In the genomic region with DNA sequence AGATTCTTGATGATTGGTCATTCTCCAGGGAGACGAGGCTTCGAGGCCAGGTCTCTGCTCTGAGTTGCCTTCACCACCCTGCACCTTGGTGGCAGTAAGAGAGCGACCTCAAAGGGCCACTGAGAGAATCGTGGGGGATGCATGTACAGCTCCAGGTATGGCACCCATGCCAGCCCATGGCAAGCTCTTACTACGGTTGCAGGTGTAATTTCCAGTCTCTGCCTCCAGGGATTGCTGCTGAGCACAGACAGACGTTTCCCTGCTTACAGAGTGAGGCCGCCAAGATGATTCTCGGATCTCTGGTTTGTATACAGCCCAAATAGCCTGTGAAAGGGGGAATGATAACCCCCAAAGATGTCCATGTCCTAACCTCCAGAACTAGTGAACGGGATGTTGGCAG, we compare ENCODE assay signal across 10 cellular contexts. TPM values are rescaled to one million over a fixed set of nuclear protein-coding genes. Genes with fewer than 3 reads are reported as not detected.
DNase-seq lines count a peak whose midpoint lies in the region; ATAC-seq, FAIRE-seq and TF ChIP-seq lines count a peak whose summit lies in the region.
"Had no signal": no experiment of that assay in that cellular context is flagged by ENCODE, and none has a peak within 500 bp of the region (broad histone marks: within the 10 kb centered on the region; RNA-seq: fewer than 3 reads in every experiment).

No MANE protein-coding gene starts in this region.

- H3K27me3 Mint-ChIP-seq in activated CD4-positive, alpha-beta memory T cell treated with anti-CD3 and anti-CD28 coated beads for 36 hours = peaks cover 22% of the 10 kb centered on the region
- H3K27me3 Mint-ChIP-seq in naive thymus-derived CD8-positive, alpha-beta T cell = peaks cover 8 to 31% (median 26%) of the 10 kb centered on the region in 5 donors

- no peaks in the 10 kb centered on the region for H3K4me1 ChIP-seq in kidney (ENCODE audit: control insufficient read depth in 1 of 2, insufficient read depth in 1 of 2, low read depth in 1 of 2, low read length in 2 of 2)

- H3K4me3 Mint-ChIP-seq in activated CD4-positive, alpha-beta memory T cell treated with anti-CD3 and anti-CD28 coated beads for 36 hours = no peak overlapping the region
- no peak overlapping the region for H3K4me3 Mint-ChIP-seq in naive thymus-derived CD8-positive, alpha-beta T cell
- H3K4me3 Mint-ChIP-seq: stimulated activated naive CD8-positive, alpha-beta T cell treated with anti-CD3 and anti-CD28 coated beads, Interleukin-15, amount 100 ng/mL, for 72 hours had no signal

- H3K36me3 Mint-ChIP-seq in activated CD4-positive, alpha-beta memory T cell treated with anti-CD3 and anti-CD28 coated beads for 36 hours = no peaks in the 10 kb centered on the region
- H3K36me3 Mint-ChIP-seq in naive thymus-derived CD8-positive, alpha-beta T cell = no peaks in the 10 kb centered on the region

- no peaks in the 10 kb centered on the region for H3K36me3 ChIP-seq in kidney (ENCODE audit: control insufficient read depth in 1 of 2, insufficient read depth in 2 of 2, low read length in 2 of 2)

- no peak for TF ChIP-seq POLR2A in GM12892 (IDR thresholded peaks at IDR 0.05; ENCODE audit: low read depth, low read length)

- no peak for ATAC-seq in naive thymus-derived CD8-positive, alpha-beta T cell
- ATAC-seq in GM21447 (IDR thresholded peaks at IDR 0.05; ENCODE audit: unreplicated experiment) = no peak
- ATAC-seq: left colon; stimulated activated naive CD8-positive, alpha-beta T cell treated with anti-CD3 and anti-CD28 coated beads, Interleukin-15, amount 100 ng/mL, for 72 hours had no signal

- POLR2A ChIA-PET in activated CD4-positive, alpha-beta memory T cell treated with anti-CD3 and anti-CD28 coated beads for 36 hours (lab: Charles Lee) = no interaction called here
- POLR2A ChIA-PET in naive thymus-derived CD8-positive, alpha-beta T cell (lab: Charles Lee) = no interaction called here

- FAIRE-seq in GM12892 (lab: Jason Lieb, UNC) = peak; percentile 90
- no peak for FAIRE-seq in kidney (lab: Jason Lieb, UNC)

- CTCF ChIA-PET in activated CD4-positive, alpha-beta memory T cell treated with anti-CD3 and anti-CD28 coated beads for 36 hours (lab: Charles Lee) = interaction anchor here (0.7 to 5.0 kb wide), 4 partner anchors 134 to 255 kb away, joined by 3 to 41 read pairs (median 3); no protein-coding TSS in a partner anchor

- H3K4me1 Mint-ChIP-seq in activated CD4-positive, alpha-beta memory T cell treated with anti-CD3 and anti-CD28 coated beads for 36 hours (ENCODE audit: low read depth) = no peaks in the 10 kb centered on the region
- no peaks in the 10 kb centered on the region for H3K4me1 Mint-ChIP-seq in naive thymus-derived CD8-positive, alpha-beta T cell
- H3K4me1 Mint-ChIP-seq: stimulated activated naive CD8-positive, alpha-beta T cell treated with anti-CD3 and anti-CD28 coated beads, Interleukin-15, amount 100 ng/mL, for 72 hours had no signal

- TF ChIP-seq CTCF in kidney (IDR thresholded peaks at IDR 0.05; ENCODE audit: borderline replicate concordance, extremely low read depth, insufficient read depth) = peak; percentile 30

- no peak overlapping the region for H3K27ac Mint-ChIP-seq in activated CD4-positive, alpha-beta memory T cell treated with anti-CD3 and anti-CD28 coated beads for 36 hours
- H3K27ac Mint-ChIP-seq in naive thymus-derived CD8-positive, alpha-beta T cell = no peak overlapping the region
- H3K27ac Mint-ChIP-seq: stimulated activated naive CD8-positive, alpha-beta T cell treated with anti-CD3 and anti-CD28 coated beads, Interleukin-15, amount 100 ng/mL, for 72 hours had no signal

- no peak overlapping the region for H3K4me3 ChIP-seq in kidney (ENCODE audit: low read length in 2 of 2)

- H3K9ac ChIP-seq in kidney (ENCODE audit: low read length in 2 of 2) = no peak overlapping the region

- intact Hi-C loops in activated CD4-positive, alpha-beta memory T cell treated with anti-CD3 and anti-CD28 coated beads for 36 hours (cut with micrococcal nuclease) = loop anchor here (10.0 kb wide), 2 partner anchors 140 to 340 kb away; no protein-coding TSS in a partner anchor
- intact Hi-C loops in kidney (cut with DNase I) = loop anchor here (10.0 kb wide), 1 partner anchor 250 kb away; no protein-coding TSS in a partner anchor

- H3K27ac ChIP-seq in kidney (ENCODE audit: low read depth in 2 of 2, low read length in 2 of 2) = no peak overlapping the region

- H3K9me3 ChIP-seq in kidney (ENCODE audit: control insufficient read depth in 1 of 2, low read length in 2 of 2) = no peaks in the 10 kb centered on the region

- H3K9me3 Mint-ChIP-seq in activated CD4-positive, alpha-beta memory T cell treated with anti-CD3 and anti-CD28 coated beads for 36 hours = no peaks in the 10 kb centered on the region
- H3K9me3 Mint-ChIP-seq in naive thymus-derived CD8-positive, alpha-beta T cell = no peaks in the 10 kb centered on the region
- H3K9me3 Mint-ChIP-seq: stimulated activated naive CD8-positive, alpha-beta T cell treated with anti-CD3 and anti-CD28 coated beads, Interleukin-15, amount 100 ng/mL, for 72 hours had no signal

- DNase-seq in AG20443 (ENCODE audit: low spot score) (peak; percentile 20), GM12892 (ENCODE audit: insufficient read length) (no peak), kidney (no peak), NCI-H446 (lab: John Stamatoyannopoulos, UW) (no peak), dedifferentiated amniotic fluid mesenchymal stem cell (ENCODE audit: extremely low spot score) (no peak)
- peak; percentile 43 for DNase-seq in activated CD4-positive, alpha-beta memory T cell treated with anti-CD3 and anti-CD28 coated beads for 36 hours
- no peak for DNase-seq in naive thymus-derived CD8-positive, alpha-beta T cell

RNA-seq across cellular contexts. Expression of a gene that starts 16.3 kb away (rescaled TPM):
- polyA plus RNA-seq in GM12892 (2012; ENCODE audit: missing spikeins) = not detected
- not detected for total RNA-seq in activated CD4-positive, alpha-beta memory T cell treated with anti-CD3 and anti-CD28 coated beads for 36 hours
- not detected for total RNA-seq in kidney
- not detected for polyA plus RNA-seq in kidney (ENCODE audit: insufficient read depth, low read depth, low replicate concordance)
- total RNA-seq in naive thymus-derived CD8-positive, alpha-beta T cell = not detected
- polyA plus RNA-seq in naive thymus-derived CD8-positive, alpha-beta T cell = not detected

Comparison
In these comparisons a context has a peak if more than half of its experiments do, and no peak if none do; other contexts are left out.
1. DNase-seq: peak in AG20443 (single experiment) and activated CD4-positive, alpha-beta memory T cell treated with anti-CD3 and anti-CD28 coated beads for 36 hours (single experiment); none in GM12892 (single experiment), kidney (single experiment), NCI-H446 (0 of 2), dedifferentiated amniotic fluid mesenchymal stem cell (single experiment) and naive thymus-derived CD8-positive, alpha-beta T cell (0 of 10).